ENCODE assay signal across 21 cellular contexts in the genomic region with DNA sequence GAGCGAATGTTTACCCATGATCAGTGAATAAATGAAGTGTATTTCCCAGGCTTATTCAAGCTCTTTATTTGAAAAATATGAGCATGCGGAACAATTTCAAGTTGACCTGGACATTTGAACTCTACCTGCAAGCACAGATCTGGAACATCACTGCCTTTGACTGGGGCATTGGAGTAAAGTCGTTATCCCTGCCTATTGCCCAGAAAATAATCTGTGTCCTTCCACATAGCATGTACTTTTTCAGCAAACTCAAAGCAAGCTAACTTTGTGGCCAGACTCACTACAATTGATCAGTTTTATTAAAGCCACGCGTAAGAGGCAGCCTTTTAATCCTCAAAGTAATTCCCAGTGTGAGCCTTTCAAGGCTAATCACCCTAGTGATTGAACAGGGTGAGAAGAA.
"Had no signal": no experiment of that assay in that cellular context is flagged by ENCODE, and none has a peak within 500 bp of the region (broad histone marks: within the 10 kb centered on the region; RNA-seq: fewer than 3 reads in every experiment).

No MANE protein-coding gene starts in this region.

- H3K9me3 Mint-ChIP-seq: stimulated activated effector memory CD8-positive, alpha-beta T cell treated with anti-CD3 and anti-CD28 coated beads, Interleukin-12 subunit alpha, Interleukin-12 subunit beta, amount 100 ng/mL, for 72 hours; stimulated activated memory B cell treated with anti-CD40 and anti-IgM and Interleukin-4, amounts not matched to agents 10 μg/mL and 1 μg/mL and 100 μg/mL, for 72 hours; stimulated activated naive B cell treated with anti-CD40 and anti-IgM and Interleukin-4, amounts not matched to agents 10 μg/mL and 1 μg/mL and 100 μg/mL, for 72 hours; stimulated activated naive CD8-positive, alpha-beta T cell treated with anti-CD3 and anti-CD28 coated beads, Interleukin-15, amount 100 ng/mL, for 72 hours; stimulated activated naive CD8-positive, alpha-beta T cell treated with anti-CD3 and anti-CD28 coated beads, Interleukin-15, Interleukin-2, amounts not matched to agents 100 ng/mL and 50 ng/mL, for 24 hours; type B pancreatic cell had no signal

- H3K4me1 ChIP-seq: stomach, testis, thyroid gland, tibial artery, tibial nerve, transverse colon, upper lobe of left lung, upper lobe of right lung, uterus, vagina had no signal

- H3K27me3 ChIP-seq: stomach, testis, thyroid gland, tibial nerve, upper lobe of left lung, upper lobe of right lung, uterus, vagina had no signal

- H3K4me3 Mint-ChIP-seq: stimulated activated effector memory CD8-positive, alpha-beta T cell treated with anti-CD3 and anti-CD28 coated beads, Interleukin-12 subunit alpha, Interleukin-12 subunit beta, amount 100 ng/mL, for 72 hours; stimulated activated memory B cell treated with anti-CD40 and anti-IgM and Interleukin-4, amounts not matched to agents 10 μg/mL and 1 μg/mL and 100 μg/mL, for 72 hours; stimulated activated naive B cell treated with anti-CD40 and anti-IgM and Interleukin-4, amounts not matched to agents 10 μg/mL and 1 μg/mL and 100 μg/mL, for 72 hours; stimulated activated naive CD8-positive, alpha-beta T cell treated with anti-CD3 and anti-CD28 coated beads, Interleukin-15, amount 100 ng/mL, for 72 hours; stimulated activated naive CD8-positive, alpha-beta T cell treated with anti-CD3 and anti-CD28 coated beads, Interleukin-15, Interleukin-2, amounts not matched to agents 100 ng/mL and 50 ng/mL, for 24 hours; type B pancreatic cell had no signal

- H3K4me1 Mint-ChIP-seq: stimulated activated effector memory CD8-positive, alpha-beta T cell treated with anti-CD3 and anti-CD28 coated beads, Interleukin-12 subunit alpha, Interleukin-12 subunit beta, amount 100 ng/mL, for 72 hours; stimulated activated memory B cell treated with anti-CD40 and anti-IgM and Interleukin-4, amounts not matched to agents 10 μg/mL and 1 μg/mL and 100 μg/mL, for 72 hours; stimulated activated naive B cell treated with anti-CD40 and anti-IgM and Interleukin-4, amounts not matched to agents 10 μg/mL and 1 μg/mL and 100 μg/mL, for 72 hours; stimulated activated naive CD8-positive, alpha-beta T cell treated with anti-CD3 and anti-CD28 coated beads, Interleukin-15, amount 100 ng/mL, for 72 hours had no signal

- H3K27ac Mint-ChIP-seq: stimulated activated effector memory CD8-positive, alpha-beta T cell treated with anti-CD3 and anti-CD28 coated beads, Interleukin-12 subunit alpha, Interleukin-12 subunit beta, amount 100 ng/mL, for 72 hours; stimulated activated memory B cell treated with anti-CD40 and anti-IgM and Interleukin-4, amounts not matched to agents 10 μg/mL and 1 μg/mL and 100 μg/mL, for 72 hours; stimulated activated naive B cell treated with anti-CD40 and anti-IgM and Interleukin-4, amounts not matched to agents 10 μg/mL and 1 μg/mL and 100 μg/mL, for 72 hours; stimulated activated naive CD8-positive, alpha-beta T cell treated with anti-CD3 and anti-CD28 coated beads, Interleukin-15, amount 100 ng/mL, for 72 hours; stimulated activated naive CD8-positive, alpha-beta T cell treated with anti-CD3 and anti-CD28 coated beads, Interleukin-15, Interleukin-2, amounts not matched to agents 100 ng/mL and 50 ng/mL, for 24 hours; type B pancreatic cell had no signal

- H3K4me3 ChIP-seq: stomach, suprapubic skin, testis, thoracic aorta, thyroid gland, tibial artery, tibial nerve, transverse colon, upper lobe of left lung, upper lobe of right lung, uterus, vagina had no signal

- ATAC-seq: stimulated activated effector memory CD8-positive, alpha-beta T cell treated with anti-CD3 and anti-CD28 coated beads, Interleukin-12 subunit alpha, Interleukin-12 subunit beta, amount 100 ng/mL, for 72 hours; stimulated activated memory B cell treated with anti-CD40 and anti-IgM and Interleukin-4, amounts not matched to agents 10 μg/mL and 1 μg/mL and 100 μg/mL, for 72 hours; stimulated activated naive CD8-positive, alpha-beta T cell treated with anti-CD3 and anti-CD28 coated beads, Interleukin-15, amount 100 ng/mL, for 72 hours; stimulated activated naive CD8-positive, alpha-beta T cell treated with anti-CD3 and anti-CD28 coated beads, Interleukin-15, Interleukin-2, amounts not matched to agents 100 U/mL and 50 U/mL, for 24 hours had no signal

- DNase-seq: stimulated activated naive CD4-positive, alpha-beta T cell; stimulated activated naive CD4-positive, alpha-beta T cell treated with Interleukin-2 at 50 U/mL for 16 hours; upper lobe of right lung had no signal

- H3K36me3 Mint-ChIP-seq: stimulated activated effector memory CD8-positive, alpha-beta T cell treated with anti-CD3 and anti-CD28 coated beads, Interleukin-12 subunit alpha, Interleukin-12 subunit beta, amount 100 ng/mL, for 72 hours; stimulated activated memory B cell treated with anti-CD40 and anti-IgM and Interleukin-4, amounts not matched to agents 10 μg/mL and 1 μg/mL and 100 μg/mL, for 72 hours; stimulated activated naive B cell treated with anti-CD40 and anti-IgM and Interleukin-4, amounts not matched to agents 10 μg/mL and 1 μg/mL and 100 μg/mL, for 72 hours; type B pancreatic cell had no signal

- H3K9me3 ChIP-seq: stomach, suprapubic skin, testis, thoracic aorta, thyroid gland, tibial artery, tibial nerve, transverse colon, upper lobe of left lung, upper lobe of right lung, uterus, vagina had no signal

- H3K36me3 ChIP-seq: stomach, suprapubic skin, thoracic aorta, thyroid gland, tibial artery, tibial nerve, transverse colon, upper lobe of left lung, upper lobe of right lung, uterus, vagina had no signal

- H3K27ac ChIP-seq: stomach, suprapubic skin, testis, thoracic aorta, thyroid gland, tibial artery, tibial nerve, transverse colon, upper lobe of left lung, upper lobe of right lung, uterus, vagina had no signal
